In the genomic region with DNA sequence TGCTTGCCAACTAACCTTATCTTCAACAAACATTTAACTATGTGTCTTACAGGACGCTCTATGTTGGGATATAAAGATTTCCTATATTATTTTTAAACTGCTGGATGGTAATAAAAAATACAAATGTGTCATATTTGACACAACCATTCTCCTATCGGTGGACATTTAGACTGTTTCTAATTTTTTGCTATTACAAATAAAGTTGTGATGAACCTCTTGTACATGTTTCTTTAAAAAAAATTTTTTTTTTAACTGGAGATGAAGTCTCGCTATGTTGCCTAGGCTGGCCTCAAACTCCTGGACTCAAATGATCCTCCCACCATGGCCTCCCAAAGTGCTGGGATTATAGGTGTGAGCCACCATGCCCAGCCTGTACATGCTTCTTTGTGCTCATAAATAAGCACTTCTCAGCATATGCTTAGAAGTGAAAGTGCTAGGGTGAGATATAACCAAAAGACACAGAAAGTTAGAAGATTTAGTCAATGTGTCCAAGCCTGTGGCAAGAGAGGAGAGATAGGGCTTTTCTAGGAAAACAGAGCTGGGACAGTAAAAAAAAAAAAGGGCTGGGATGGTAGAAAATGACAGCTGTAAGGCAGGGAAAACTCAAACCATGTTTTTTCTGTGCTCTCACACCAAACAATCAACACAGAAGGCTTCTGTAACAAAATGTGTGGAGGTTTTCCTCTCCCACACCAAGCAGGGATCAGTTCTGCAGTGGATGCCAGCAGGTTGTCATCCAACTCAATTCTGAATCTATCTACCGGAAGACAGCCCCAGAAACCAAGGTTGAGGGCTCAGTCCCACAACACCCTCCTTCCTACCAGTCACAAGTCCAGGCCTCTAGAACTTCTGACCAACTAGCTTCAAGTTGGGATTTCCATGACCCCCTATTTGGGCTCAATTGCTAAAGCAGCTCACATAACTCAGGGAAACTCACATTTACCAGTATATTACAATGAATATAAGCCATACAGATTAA, we compare ENCODE assay signal across 13 cellular contexts.
A peak's percentile ranks its signal among the peaks of the same experiment; 100 is the strongest.
DNase-seq lines count a peak whose midpoint lies in the region; ATAC-seq, FAIRE-seq and TF ChIP-seq lines count a peak whose summit lies in the region.
"Had no signal": no experiment of that assay in that cellular context is flagged by ENCODE, and none has a peak within 500 bp of the region (broad histone marks: within the 10 kb centered on the region; RNA-seq: fewer than 3 reads in every experiment).

No MANE protein-coding gene starts in this region.

- BruUV-seq in K562 (replicated peaks; lab: Mats Ljungman, UMichigan): no TSS peak

- no peak for TF ChIP-seq RAD21 in K562 (CRISPR knock-in tag; conservative IDR thresholded peaks at IDR 0.05 in 1 of 2, IDR thresholded peaks at IDR 0.05 in 1 of 2)

- H3K27ac ChIP-seq in K562 (ENCODE audit: extremely low read depth, low read depth, low read length): peak overlapping the region; percentile 75
- H3K27ac ChIP-seq: RWPE1 had no signal

- CTCF ChIA-PET in K562 (lab: Yijun Ruan, JAX; ENCODE audit: low intra/inter-chr PET ratio): no interaction called here

- peaks cover 4% of the 10 kb centered on the region for H3K27me3 Mint-ChIP-seq in nephron progenitor cell (ENCODE audit: low read depth, poor library complexity)

- peaks cover 26% of the 10 kb centered on the region for H3K36me3 ChIP-seq in K562 (ENCODE audit: control insufficient read depth, insufficient read depth, low read length)
- H3K36me3 ChIP-seq: upper lobe of left lung had no signal

- H3K79me2 ChIP-seq in K562 (ENCODE audit: control insufficient read depth, insufficient read depth, low read length): peaks cover 91% of the 10 kb centered on the region

- in situ Hi-C loops in K562 (cut with MboI): no loop called here

- intact Hi-C loops in left cardiac atrium (cut with DNase I): no loop called here
- intact Hi-C loops in cardiac septum (cut with DNase I): no loop called here
- intact Hi-C loops in K562 (cut with micrococcal nuclease): loop anchor here (1.0 to 2.0 kb wide), 2 partner anchors 45 to 70 kb away; partner anchors contain the start of gene SMIM29

- H3K36me3 Mint-ChIP-seq in nephron progenitor cell (ENCODE audit: low read depth): peaks cover 17% of the 10 kb centered on the region

- ATAC-seq in left cardiac atrium: peak; percentile 8 to 19
- ATAC-seq in K562: peak; percentile 75
- ATAC-seq in GM18858 (IDR thresholded peaks at IDR 0.05; ENCODE audit: unreplicated experiment): no peak

- DNase-seq in left cardiac atrium (no peak), cardiac septum (ENCODE audit: low spot score) (no peak), K562 (ENCODE audit: extremely low read depth in 1 of 4, low spot score in 3 of 4) (peak in 2 of 4 experiments; percentile 65 to 79), nephron progenitor cell (no peak), dedifferentiated amniotic fluid mesenchymal stem cell (ENCODE audit: extremely low spot score) (no peak), GM03348 (ENCODE audit: low spot score) (no peak)
- no peak for DNase-seq in stimulated activated CD4-positive, alpha-beta T cell treated with anti-CD3 and anti-CD28 coated beads, Interleukin-12 subunit alpha, Interleukin-12 subunit beta, amount 100 ng/mL, for 4 hours
- DNase-seq: NCI-H446, retina, upper lobe of left lung had no signal

- TF ChIP-seq POLR2A in K562 (conservative IDR thresholded peaks at IDR 0.05): no peak

- H3K4me3 ChIP-seq in K562: no peak overlapping the region
- H3K4me3 ChIP-seq: upper lobe of left lung had no signal

- H3K4me3 Mint-ChIP-seq in nephron progenitor cell: no peak overlapping the region

- H3K4me1 ChIP-seq in K562 (replicated peaks in 1 of 2; ENCODE audit: control insufficient read depth in 2 of 2, insufficient read depth in 2 of 2, low read length in 2 of 2): peaks cover 19 to 54% of the 10 kb centered on the region in 2 experiments

- no peaks in the 10 kb centered on the region for H3K9me1 ChIP-seq in K562 (ENCODE audit: control insufficient read depth, insufficient read depth, low read length)

- H3K27me3 ChIP-seq in K562 (ENCODE audit: control insufficient read depth in 2 of 2, insufficient read depth in 2 of 2, low read length in 2 of 2): no peaks in the 10 kb centered on the region
- H3K27me3 ChIP-seq: upper lobe of left lung had no signal

- POLR2A ChIA-PET in K562 (lab: Yijun Ruan, JAX): interaction anchor here (0.5 to 3.3 kb wide), 9 partner anchors 10 to 97 kb away, joined by 3 to 15 read pairs (median 3); no protein-coding TSS in a partner anchor

- H4K20me1 ChIP-seq in K562 (replicated peaks; ENCODE audit: control insufficient read depth, insufficient read depth, low read length): no peaks in the 10 kb centered on the region

- H3K4me1 Mint-ChIP-seq in nephron progenitor cell: peaks cover 49% of the 10 kb centered on the region

- H3K9me3 Mint-ChIP-seq in nephron progenitor cell: no peaks in the 10 kb centered on the region

- peak; percentile 67 for FAIRE-seq in K562 (lab: Jason Lieb, UNC)
- FAIRE-seq: TTC549 had no signal

- no peak for TF ChIP-seq EP300 in K562 (IDR thresholded peaks at IDR 0.05; ENCODE audit: low read length)

- peak overlapping the region; percentile 32 for H3K4me2 ChIP-seq in K562 (ENCODE audit: insufficient read depth, low read length)

- peak overlapping the region; percentile 70 for H3K27ac Mint-ChIP-seq in nephron progenitor cell

- TF ChIP-seq CTCF in K562 (IDR thresholded peaks at IDR 0.05 in 2 of 3, conservative IDR thresholded peaks at IDR 0.05 in 1 of 3; ENCODE audit: insufficient read depth in 2 of 3, low read depth in 1 of 3, low read length in 3 of 3) (no peak), nephron progenitor cell (IDR thresholded peaks at IDR 0.05) (no peak)

- H2AFZ ChIP-seq in K562 (ENCODE audit: low read depth, low read length): peak overlapping the region; percentile 23; the same call in 1 of the 2 replicates

- no peaks in the 10 kb centered on the region for H3K9me3 ChIP-seq in K562 (replicated peaks; ENCODE audit: control insufficient read depth, insufficient read depth, low read depth, low read length)
- H3K9me3 ChIP-seq: upper lobe of left lung had no signal

- peak overlapping the region; percentile 39 to 51; a peak in 3 of 4 replicates for H3K9ac ChIP-seq in K562 (ENCODE audit: insufficient read depth in 1 of 2, low read depth in 2 of 2, low read length in 2 of 2)

- 19% methylated on average over 4 of the region's 4 CpGs for WGBS in K562 (ENCODE audit: insufficient coverage, low coverage, missing lambda C conversion rate)

TF ChIP-seq in K562, 482 proteins besides CTCF, POLR2A, EP300 and RAD21 (continues in another document):
- TF ChIP-seq DDX20 (tag; IDR thresholded peaks at IDR 0.05; ENCODE audit: low read depth) (no peak), IFI16 (CRISPR knock-in tag; IDR thresholded peaks at IDR 0.05) (no peak), ZNF134 (CRISPR knock-in tag; conservative IDR thresholded peaks at IDR 0.05) (no peak), NCOA4 (IDR thresholded peaks at IDR 0.05; ENCODE audit: partially characterized antibody) (peak; percentile 11), AFF4 (CRISPR knock-in tag; IDR thresholded peaks at IDR 0.05) (no peak), ZFP36 (IDR thresholded peaks at IDR 0.05; ENCODE audit: low read depth, low read length, partially characterized antibody) (no peak), TEAD4 (IDR thresholded peaks at IDR 0.05; ENCODE audit: low read length) (peak; percentile 71; the same call in 1 of the 2 replicates), TEAD4 (CRISPR knock-in tag; IDR thresholded peaks at IDR 0.05; ENCODE audit: borderline replicate concordance) (no peak), ZEB2 (IDR thresholded peaks at IDR 0.05) (0 out of 2 replicates have a peak, but pooled peaks have one; percentile 13)
- TF ChIP-seq, protein P1, sequence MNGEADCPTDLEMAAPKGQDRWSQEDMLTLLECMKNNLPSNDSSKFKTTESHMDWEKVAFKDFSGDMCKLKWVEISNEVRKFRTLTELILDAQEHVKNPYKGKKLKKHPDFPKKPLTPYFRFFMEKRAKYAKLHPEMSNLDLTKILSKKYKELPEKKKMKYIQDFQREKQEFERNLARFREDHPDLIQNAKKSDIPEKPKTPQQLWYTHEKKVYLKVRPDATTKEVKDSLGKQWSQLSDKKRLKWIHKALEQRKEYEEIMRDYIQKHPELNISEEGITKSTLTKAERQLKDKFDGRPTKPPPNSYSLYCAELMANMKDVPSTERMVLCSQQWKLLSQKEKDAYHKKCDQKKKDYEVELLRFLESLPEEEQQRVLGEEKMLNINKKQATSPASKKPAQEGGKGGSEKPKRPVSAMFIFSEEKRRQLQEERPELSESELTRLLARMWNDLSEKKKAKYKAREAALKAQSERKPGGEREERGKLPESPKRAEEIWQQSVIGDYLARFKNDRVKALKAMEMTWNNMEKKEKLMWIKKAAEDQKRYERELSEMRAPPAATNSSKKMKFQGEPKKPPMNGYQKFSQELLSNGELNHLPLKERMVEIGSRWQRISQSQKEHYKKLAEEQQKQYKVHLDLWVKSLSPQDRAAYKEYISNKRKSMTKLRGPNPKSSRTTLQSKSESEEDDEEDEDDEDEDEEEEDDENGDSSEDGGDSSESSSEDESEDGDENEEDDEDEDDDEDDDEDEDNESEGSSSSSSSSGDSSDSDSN (IDR thresholded peaks at IDR 0.05; ENCODE audit: borderline replicate concordance in 1 of 2, low read depth in 2 of 2, low read length in 2 of 2): peak in 1 of 2 experiments; percentile 46; a peak in 1 of 4 replicates
